In genomic region chr18:40414155-40414754, GRCh38 we compare ENCODE assay signal across 17 cellular contexts.
DNase-seq lines count a peak whose midpoint lies in the region; ATAC-seq, FAIRE-seq and TF ChIP-seq lines count a peak whose summit lies in the region.
"Had no signal": no experiment of that assay in that cellular context is flagged by ENCODE, and none has a peak within 500 bp of the region (broad histone marks: within the 10 kb centered on the region; RNA-seq: fewer than 3 reads in every experiment).

No MANE protein-coding gene starts in this region.

- no peak for TF ChIP-seq CTCF in PC-3 (conservative IDR thresholded peaks at IDR 0.05; ENCODE audit: low read depth, low read length)
- TF ChIP-seq CTCF in fibroblast of pulmonary artery (IDR thresholded peaks at IDR 0.05; ENCODE audit: low read length, missing control alignments) = no peak

- no peaks in the 10 kb centered on the region for H3K36me3 ChIP-seq in BLaER1 treated with 17β-estradiol and CSF1 and Interleukin-3, amounts not matched to agents 10 nM and 100 nM
- no peaks in the 10 kb centered on the region for H3K36me3 ChIP-seq in PC-3 (ENCODE audit: low read depth, low read length)
- H3K36me3 ChIP-seq: gastrocnemius medialis, vagina had no signal

- no peaks in the 10 kb centered on the region for H3K9me2 ChIP-seq in PC-3 (replicated peaks; ENCODE audit: low read length)

- no peak overlapping the region for H2AFZ ChIP-seq in PC-3 (ENCODE audit: low read length)

- H3K4me3 ChIP-seq in BLaER1 treated with 17β-estradiol and CSF1 and Interleukin-3, amounts not matched to agents 10 nM and 100 nM = no peak overlapping the region
- H3K4me3 ChIP-seq in PC-3 (ENCODE audit: low read length) = peak overlapping the region; percentile 21; the same call in 1 of the 2 replicates
- H3K4me3 ChIP-seq in fibroblast of pulmonary artery (replicated peaks; ENCODE audit: low read depth, low read length) = no peak overlapping the region
- H3K4me3 ChIP-seq: gastrocnemius medialis, vagina had no signal

- peaks cover 0 to 11% (median 6%) of the 10 kb centered on the region in 10 experiments; a peak in 11 of 20 replicates for H3K4me1 ChIP-seq in BLaER1 treated with 17β-estradiol and CSF1 and Interleukin-3, amounts not matched to agents 10 nM and 100 nM
- 0 out of 2 replicates have a peak, but pooled peaks cover 4% of the 10 kb centered on the region for H3K4me1 ChIP-seq in PC-3 (ENCODE audit: insufficient read depth, low read length)
- H3K4me1 ChIP-seq: gastrocnemius medialis, vagina had no signal

- H3K79me2 ChIP-seq in PC-3 (ENCODE audit: low read length) = no peaks in the 10 kb centered on the region

- no peak overlapping the region for H3K27ac ChIP-seq in BLaER1 treated with 17β-estradiol and CSF1 and Interleukin-3, amounts not matched to agents 10 nM and 100 nM
- H3K27ac ChIP-seq in PC-3 (ENCODE audit: low read length) = no peak overlapping the region
- H3K27ac ChIP-seq: gastrocnemius medialis, vagina had no signal

- DNase-seq in NCI-H1105 (lab: John Stamatoyannopoulos, UW) = peak; percentile 23
- peak; percentile 36 for DNase-seq in PC-3
- DNase-seq in fibroblast of pulmonary artery (ENCODE audit: low read depth) = peak; percentile 41
- no peak for DNase-seq in HPDE6-E6E7 (ENCODE audit: extremely low spot score)
- DNase-seq in NK-92 treated with Interleukin-12 subunit alpha and Interleukin-12 subunit beta, amount 100 ng/mL, for 24 hours (lab: John Stamatoyannopoulos, UW) = no peak
- no peak for DNase-seq in GM19239 (ENCODE audit: insufficient read length, low spot score)
- DNase-seq: activated B cell treated with CpG ODN at 0.5 μM for 24 hours; dermis blood vessel endothelial cell; gastrocnemius medialis; GDM1; MV-4-11; stimulated activated CD4-positive, alpha-beta T cell treated with anti-CD3 and anti-CD28 coated beads, Interleukin-4, amount 100 ng/mL, for 1 hour; stimulated activated naive B cell treated with anti-CD40 and anti-IgM and Interleukin-4, amounts not matched to agents 10 μg/mL and 1 μg/mL and 100 μg/mL, for 72 hours had no signal

- CTCF ChIA-PET in PC-3 (lab: Charles Lee) = no interaction called here

- intact Hi-C loops in PC-3 (cut with micrococcal nuclease) = loop anchor here (10.0 kb wide), 1 partner anchor 839 kb away; no protein-coding TSS in a partner anchor

- POLR2A ChIA-PET in PC-3 (lab: Charles Lee; ENCODE audit: unreplicated experiment) = no interaction called here

- no peak overlapping the region for H3K9ac ChIP-seq in BLaER1 treated with 17β-estradiol and CSF1 and Interleukin-3, amounts not matched to agents 10 nM and 100 nM
- H3K9ac ChIP-seq in PC-3 (ENCODE audit: low read length) = no peak overlapping the region

- no peaks in the 10 kb centered on the region for H3K27me3 ChIP-seq in BLaER1 treated with 17β-estradiol and CSF1 and Interleukin-3, amounts not matched to agents 10 nM and 100 nM
- no peaks in the 10 kb centered on the region for H3K27me3 ChIP-seq in PC-3 (ENCODE audit: low read length)
- H3K27me3 ChIP-seq: gastrocnemius medialis, vagina had no signal

- no peaks in the 10 kb centered on the region for H3K9me3 ChIP-seq in BLaER1 treated with 17β-estradiol and CSF1 and Interleukin-3, amounts not matched to agents 10 nM and 100 nM (replicated peaks in 1 of 11)
- no peaks in the 10 kb centered on the region for H3K9me3 ChIP-seq in PC-3 (ENCODE audit: low read length)
- H3K9me3 ChIP-seq: gastrocnemius medialis, vagina had no signal

- no TSS peak for BruUV-seq in PC-3 (replicated peaks; lab: Mats Ljungman, UMichigan)

- H3F3A ChIP-seq in PC-3 (ENCODE audit: low read length, unreplicated experiment) = no peaks in the 10 kb centered on the region

- H4K20me1 ChIP-seq in BLaER1 treated with 17β-estradiol and CSF1 and Interleukin-3, amounts not matched to agents 10 nM and 100 nM = no peaks in the 10 kb centered on the region
- H4K20me1 ChIP-seq in PC-3 (ENCODE audit: low read length) = no peaks in the 10 kb centered on the region

- H3K4me2 ChIP-seq in BLaER1 treated with 17β-estradiol and CSF1 and Interleukin-3, amounts not matched to agents 10 nM and 100 nM = peak overlapping the region in 7 of 11 experiments; percentile 12 to 27 (median 23); a peak in 9 of 22 replicates
- peak overlapping the region; percentile 48 for H3K4me2 ChIP-seq in PC-3 (ENCODE audit: low read length)

- no peak for FAIRE-seq in GM19239 (lab: Jason Lieb, UNC)
- FAIRE-seq: GM18507 had no signal

- ATAC-seq in PC-3 = peak; percentile 80
- no peak for ATAC-seq in HG03196 (IDR thresholded peaks at IDR 0.05; ENCODE audit: unreplicated experiment)
- ATAC-seq: gastrocnemius medialis; stimulated activated naive B cell treated with anti-CD40 and anti-IgM and Interleukin-4, amounts not matched to agents 10 μg/mL and 1 μg/mL and 100 μg/mL, for 72 hours had no signal

Comparison
In these comparisons a context has a peak if more than half of its experiments do, and no peak if none do; other contexts are left out.
1. DNase-seq: peak in NCI-H1105 (single experiment), PC-3 (single experiment) and fibroblast of pulmonary artery (single experiment); none in HPDE6-E6E7 (single experiment), NK-92 treated with Interleukin-12 subunit alpha and Interleukin-12 subunit beta, amount 100 ng/mL, for 24 hours (single experiment) and GM19239 (single experiment).